ENCODE assay signal across 13 cellular contexts in genomic region chr16:72240949-72241348, GRCh38.
DNase-seq lines count a peak whose midpoint lies in the region; ATAC-seq lines count a peak whose summit lies in the region.
"Had no signal": no experiment of that assay in that cellular context is flagged by ENCODE, and none has a peak within 500 bp of the region (broad histone marks: within the 10 kb centered on the region; RNA-seq: fewer than 3 reads in every experiment).

No MANE protein-coding gene starts in this region.

- H3K27me3 Mint-ChIP-seq in activated T-cell treated with anti-CD3 and anti-CD28 coated beads, Interleukin-2, amount 50 U/mL, for 4 hours (ENCODE audit: low read depth): no peaks in the 10 kb centered on the region

- no peak overlapping the region for H3K4me3 Mint-ChIP-seq in activated T-cell treated with anti-CD3 and anti-CD28 coated beads, Interleukin-2, amount 50 U/mL, for 4 hours
- H3K4me3 Mint-ChIP-seq: T-helper 17 cell had no signal

- no peaks in the 10 kb centered on the region for H3K4me1 Mint-ChIP-seq in activated T-cell treated with anti-CD3 and anti-CD28 coated beads, Interleukin-2, amount 50 U/mL, for 4 hours (ENCODE audit: low read depth)

- ATAC-seq in activated T-cell treated with anti-CD3 and anti-CD28 coated beads, Interleukin-2, amount 50 U/mL, for 4 hours: no peak
- ATAC-seq: T-helper 17 cell had no signal

- no peaks in the 10 kb centered on the region for H3K36me3 Mint-ChIP-seq in activated T-cell treated with anti-CD3 and anti-CD28 coated beads, Interleukin-2, amount 50 U/mL, for 4 hours (ENCODE audit: insufficient read depth)

- H3K9me3 Mint-ChIP-seq in activated T-cell treated with anti-CD3 and anti-CD28 coated beads, Interleukin-2, amount 50 U/mL, for 4 hours: no peaks in the 10 kb centered on the region

- peak; percentile 2 for DNase-seq in NCI-H2196 (lab: John Stamatoyannopoulos, UW; ENCODE audit: unreplicated experiment)
- DNase-seq in NCI-H2196 treated with DMSO at 0.1 percent for 48 hours (lab: John Stamatoyannopoulos, UW; ENCODE audit: unreplicated experiment): no peak
- DNase-seq in NCI-H1436 treated with DMSO at 0.1 percent for 48 hours (lab: John Stamatoyannopoulos, UW): peak; percentile 67
- peak; percentile 74 for DNase-seq in NCI-H345 (lab: John Stamatoyannopoulos, UW)
- peak; percentile 82 for DNase-seq in left kidney (ENCODE audit: low read depth, low spot score)
- DNase-seq in effector CD4-positive, alpha-beta T cell: no peak
- DNase-seq in activated T-cell treated with anti-CD3 and anti-CD28 coated beads, Interleukin-2, amount 50 U/mL, for 4 hours: no peak
- no peak for DNase-seq in GM19238 (ENCODE audit: insufficient read length, low spot score)
- DNase-seq: EL, Karpas-422, NCI-H1930, PC-3, T-helper 17 cell had no signal

Comparison
In these comparisons a context has a peak if more than half of its experiments do, and no peak if none do; other contexts are left out.
1. DNase-seq: peak in NCI-H2196 (single experiment), NCI-H1436 treated with DMSO at 0.1 percent for 48 hours (single experiment), NCI-H345 (single experiment) and left kidney (single experiment); none in NCI-H2196 treated with DMSO at 0.1 percent for 48 hours (single experiment), effector CD4-positive, alpha-beta T cell (single experiment), activated T-cell treated with anti-CD3 and anti-CD28 coated beads, Interleukin-2, amount 50 U/mL, for 4 hours (single experiment) and GM19238 (single experiment).